20 cellular contexts compared by ENCODE assay signal in genomic region chr3:114846779-114847178, GRCh38.
A peak's percentile ranks its signal among the peaks of the same experiment; 100 is the strongest.
DNase-seq lines count a peak whose midpoint lies in the region; ATAC-seq and TF ChIP-seq lines count a peak whose summit lies in the region.
"Had no signal": no experiment of that assay in that cellular context is flagged by ENCODE, and none has a peak within 500 bp of the region (broad histone marks: within the 10 kb centered on the region; RNA-seq: fewer than 3 reads in every experiment).

No MANE protein-coding gene starts in this region.

- TF ChIP-seq CTCF in left ventricle myocardium inferior (IDR thresholded peaks at IDR 0.05; ENCODE audit: borderline replicate concordance) (no peak), fibroblast of lung (conservative IDR thresholded peaks at IDR 0.05 in 1 of 2, IDR thresholded peaks at IDR 0.05 in 1 of 2; ENCODE audit: low read depth in 1 of 2, low read length in 2 of 2) (no peak)

- ATAC-seq in left ventricle myocardium superior (no peak), GM21786 (IDR thresholded peaks at IDR 0.05; ENCODE audit: unreplicated experiment) (no peak)
- ATAC-seq: activated CD4-positive, CD25-positive, alpha-beta regulatory T cell treated with anti-CD3 and anti-CD28 coated beads, Interleukin-2, amount 50 U/mL, for 24 hours; activated T-cell treated with anti-CD3 and anti-CD28 coated beads, Interleukin-2, amount 50 U/mL, for 72 hours; HCT116; left cardiac atrium had no signal

- no peak overlapping the region for H3K9ac ChIP-seq in fibroblast of lung (ENCODE audit: insufficient read depth, low read length)
- no peak overlapping the region for H3K9ac ChIP-seq in rectal smooth muscle tissue (ENCODE audit: low read length)

- H3K9me3 ChIP-seq in left ventricle myocardium inferior (replicated peaks) (no peaks in the 10 kb centered on the region), fibroblast of lung (ENCODE audit: control insufficient read depth, insufficient read depth, low read depth, low read length) (no peaks in the 10 kb centered on the region)
- H3K9me3 ChIP-seq: thyroid gland had no signal

- H3K4me3 ChIP-seq in left ventricle myocardium inferior = no peak overlapping the region
- no peak overlapping the region for H3K4me3 ChIP-seq in fibroblast of lung (replicated peaks in 1 of 4; ENCODE audit: control extremely low read depth in 1 of 4, insufficient read depth in 1 of 4, low read depth in 3 of 4, low read length in 4 of 4)
- no peak overlapping the region for H3K4me3 ChIP-seq in rectal smooth muscle tissue (ENCODE audit: low read length)
- H3K4me3 ChIP-seq: thyroid gland had no signal

- peak overlapping the region; percentile 62 for H3K4me2 ChIP-seq in fibroblast of lung (ENCODE audit: extremely low read depth, insufficient read depth, low read length)

- no peaks in the 10 kb centered on the region for H4K20me1 ChIP-seq in fibroblast of lung (ENCODE audit: control insufficient read depth, extremely low read depth, insufficient read depth, low read length)

- H2AFZ ChIP-seq in fibroblast of lung (ENCODE audit: low read length) = no peak overlapping the region

- H3K27me3 ChIP-seq in left ventricle myocardium inferior (ENCODE audit: low read depth) = no peaks in the 10 kb centered on the region
- H3K27me3 ChIP-seq in fibroblast of lung (ENCODE audit: control insufficient read depth, insufficient read depth, low read length) = no peaks in the 10 kb centered on the region
- no peaks in the 10 kb centered on the region for H3K27me3 ChIP-seq in rectal smooth muscle tissue (ENCODE audit: control insufficient read depth, insufficient read depth, low read length)
- H3K27me3 ChIP-seq: brain microvascular endothelial cell, thyroid gland had no signal

- H3K27ac ChIP-seq in left ventricle myocardium inferior (replicated peaks) (peak overlapping the region; percentile 16), fibroblast of lung (ENCODE audit: insufficient read depth, low read length) (no peak overlapping the region), rectal smooth muscle tissue (ENCODE audit: low read depth, low read length) (peak overlapping the region; percentile 26)
- H3K27ac ChIP-seq: brain microvascular endothelial cell had no signal

- no peaks in the 10 kb centered on the region for H3K79me2 ChIP-seq in fibroblast of lung (ENCODE audit: control insufficient read depth, insufficient read depth, low read length)

- DNase-seq in left ventricle myocardium inferior = no peak
- no peak for DNase-seq in left ventricle myocardium superior
- peak; percentile 15 for DNase-seq in fibroblast of lung (ENCODE audit: low read depth in 2 of 2)
- no peak for DNase-seq in activated CD4-positive, alpha-beta T cell treated with anti-CD3 and anti-CD28 coated beads, Interleukin-2, amount 50 U/mL, for 4 hours
- DNase-seq in stimulated activated CD4-positive, alpha-beta T cell treated with anti-CD3 and anti-CD28 coated beads, Interleukin-4, amount 100 ng/mL, for 24 hours = no peak
- DNase-seq in COR-L47 (lab: John Stamatoyannopoulos, UW) = no peak
- DNase-seq: activated T-cell treated with anti-CD3 and anti-CD28 coated beads, Interleukin-2, amount 50 U/mL, for 72 hours; brain microvascular endothelial cell; CD4-positive, alpha-beta T cell; dermis blood vessel endothelial cell; foreskin melanocyte; left cardiac atrium; NCI-H2029 treated with DMSO at 0.1 percent for 48 hours; NCI-H446; T1000 had no signal

- H3K4me1 ChIP-seq in left ventricle myocardium inferior (peaks cover 36% of the 10 kb centered on the region), fibroblast of lung (ENCODE audit: control insufficient read depth, extremely low read depth, insufficient read depth, low read length) (no peaks in the 10 kb centered on the region), rectal smooth muscle tissue (ENCODE audit: control insufficient read depth, insufficient read depth, low read length) (peaks cover 19% of the 10 kb centered on the region)

- intact Hi-C loops in left ventricle myocardium inferior (cut with micrococcal nuclease) (no loop called here), left ventricle myocardium superior (cut with micrococcal nuclease) (no loop called here)

- H3K36me3 ChIP-seq in left ventricle myocardium inferior = no peaks in the 10 kb centered on the region
- no peaks in the 10 kb centered on the region for H3K36me3 ChIP-seq in fibroblast of lung (ENCODE audit: control insufficient read depth, insufficient read depth, low read length)
- H3K36me3 ChIP-seq in rectal smooth muscle tissue (ENCODE audit: control insufficient read depth, insufficient read depth, low read length) = no peaks in the 10 kb centered on the region
- H3K36me3 ChIP-seq: brain microvascular endothelial cell, thyroid gland had no signal

Comparison
In these comparisons a context has a peak if more than half of its experiments do, and no peak if none do; other contexts are left out.
1. DNase-seq: peak in fibroblast of lung (2 of 2); none in left ventricle myocardium inferior (single experiment), left ventricle myocardium superior (single experiment), activated CD4-positive, alpha-beta T cell treated with anti-CD3 and anti-CD28 coated beads, Interleukin-2, amount 50 U/mL, for 4 hours (0 of 2), stimulated activated CD4-positive, alpha-beta T cell treated with anti-CD3 and anti-CD28 coated beads, Interleukin-4, amount 100 ng/mL, for 24 hours (single experiment) and COR-L47 (single experiment).